Comparison of ENCODE assay signal across 11 cellular contexts in genomic region chr7:155509725-155510551, GRCh38. TPM values are rescaled to one million over a fixed set of nuclear protein-coding genes. Genes with fewer than 3 reads are reported as not detected.
DNase-seq lines count a peak whose midpoint lies in the region; ATAC-seq and TF ChIP-seq lines count a peak whose summit lies in the region.
"Had no signal": no experiment of that assay in that cellular context is flagged by ENCODE, and none has a peak within 500 bp of the region (broad histone marks: within the 10 kb centered on the region; RNA-seq: fewer than 3 reads in every experiment).

No MANE protein-coding gene starts in this region.

- CTCF ChIA-PET in activated CD4-positive, alpha-beta T cell treated with anti-CD3 and anti-CD28 coated beads, Interleukin-2, amount 10 ng/mL, durations not matched to agents 7 days and 5 days (lab: Charles Lee) = no interaction called here

- peaks cover 3% of the 10 kb centered on the region for H3K36me3 Mint-ChIP-seq in activated CD4-positive, alpha-beta T cell treated with anti-CD3 and anti-CD28 coated beads, Interleukin-2, amount 10 ng/mL, durations not matched to agents 7 days and 5 days (ENCODE audit: low read depth)
- H3K36me3 Mint-ChIP-seq in T-helper 2 cell treated with Interferon-gamma antibody and Interleukin-4, amounts not matched to agents 5 μg/mL and 100 μg/mL, for 36 hours (ENCODE audit: low read depth) = peaks cover 1% of the 10 kb centered on the region

- peak overlapping the region; percentile 25 for H3K27ac Mint-ChIP-seq in activated CD4-positive, alpha-beta T cell treated with anti-CD3 and anti-CD28 coated beads, Interleukin-2, amount 10 ng/mL, durations not matched to agents 7 days and 5 days
- H3K27ac Mint-ChIP-seq in T-helper 2 cell treated with Interferon-gamma antibody and Interleukin-4, amounts not matched to agents 5 μg/mL and 100 μg/mL, for 36 hours = peak overlapping the region; percentile 62

- ATAC-seq in gastrocnemius medialis = no peak
- ATAC-seq: left lung had no signal

- no peak overlapping the region for H2AFZ ChIP-seq in Karpas-422 (ENCODE audit: low read length)

- no peaks in the 10 kb centered on the region for H3K9me2 ChIP-seq in Karpas-422 (replicated peaks; ENCODE audit: insufficient read depth, low read length)

- POLR2A ChIA-PET in activated CD4-positive, alpha-beta T cell treated with anti-CD3 and anti-CD28 coated beads, Interleukin-2, amount 10 ng/mL, durations not matched to agents 7 days and 5 days (lab: Charles Lee) = no interaction called here

- H3K4me1 Mint-ChIP-seq in activated CD4-positive, alpha-beta T cell treated with anti-CD3 and anti-CD28 coated beads, Interleukin-2, amount 10 ng/mL, durations not matched to agents 7 days and 5 days = peaks cover 19% of the 10 kb centered on the region
- peaks cover 15% of the 10 kb centered on the region for H3K4me1 Mint-ChIP-seq in T-helper 2 cell treated with Interferon-gamma antibody and Interleukin-4, amounts not matched to agents 5 μg/mL and 100 μg/mL, for 36 hours (ENCODE audit: low read depth)

- H3K9ac ChIP-seq in iPS-15b (ENCODE audit: low read depth, low read length) (no peak overlapping the region), Karpas-422 (ENCODE audit: low read length) (no peak overlapping the region)

- no peaks in the 10 kb centered on the region for H3K79me2 ChIP-seq in Karpas-422 (ENCODE audit: low read length)

- H3K4me2 ChIP-seq in Karpas-422 (ENCODE audit: low read depth, low read length, poor library complexity, severe bottlenecking) = no peak overlapping the region

- H3K27me3 ChIP-seq in iPS-15b (ENCODE audit: control insufficient read depth, insufficient read depth, low read length) (peaks cover 94% of the 10 kb centered on the region), gastrocnemius medialis (peaks cover 70 to 81% (median 75%) of the 10 kb centered on the region in 3 donors), Karpas-422 (ENCODE audit: low read length) (no peaks in the 10 kb centered on the region)

- no peak for TF ChIP-seq POLR2A in gastrocnemius medialis (IDR thresholded peaks at IDR 0.05)

- peak overlapping the region; percentile 46 for H3K4me3 ChIP-seq in iPS-15b (ENCODE audit: low read depth, low read length)
- H3K4me3 ChIP-seq in gastrocnemius medialis = peak overlapping the region in 3 of 4 donors; percentile 10 to 38 (median 16)
- H3K4me3 ChIP-seq in Karpas-422 (ENCODE audit: low read length) = no peak overlapping the region
- H3K4me3 ChIP-seq: left lung had no signal

- H3K36me3 ChIP-seq in iPS-15b (ENCODE audit: control insufficient read depth, insufficient read depth, low read length) = no peaks in the 10 kb centered on the region
- H3K36me3 ChIP-seq in gastrocnemius medialis = no peaks in the 10 kb centered on the region
- H3K36me3 ChIP-seq in Karpas-422 (ENCODE audit: insufficient read depth, low read length) = no peaks in the 10 kb centered on the region
- H3K36me3 ChIP-seq: left lung had no signal

- H3K4me1 ChIP-seq in iPS-15b (ENCODE audit: control insufficient read depth, insufficient read depth, low read length) (peaks cover 6% of the 10 kb centered on the region), gastrocnemius medialis (no peaks in the 10 kb centered on the region), Karpas-422 (ENCODE audit: low read length) (no peaks in the 10 kb centered on the region)

- H3K27ac ChIP-seq in gastrocnemius medialis = no peak overlapping the region
- no peak overlapping the region for H3K27ac ChIP-seq in Karpas-422 (ENCODE audit: low read length)
- H3K27ac ChIP-seq: left lung had no signal

- intact Hi-C loops in gastrocnemius medialis (cut with DNase I; ENCODE audit: low total_unique reads) = no loop called here

- no peak for TF ChIP-seq CTCF in gastrocnemius medialis (IDR thresholded peaks at IDR 0.05 in 4 of 5, conservative IDR thresholded peaks at IDR 0.05 in 1 of 5)

- H4K20me1 ChIP-seq in Karpas-422 (ENCODE audit: insufficient read depth, low read depth, low read length) = no peaks in the 10 kb centered on the region

- DNase-seq in activated CD4-positive, alpha-beta T cell treated with anti-CD3 and anti-CD28 coated beads, Interleukin-2, amount 10 ng/mL, durations not matched to agents 7 days and 5 days = no peak
- no peak for DNase-seq in activated CD4-positive, alpha-beta T cell treated with anti-CD3 and anti-CD28 coated beads for 4 hours
- DNase-seq in T-helper 2 cell treated with Interferon-gamma antibody and Interleukin-4, amounts not matched to agents 5 μg/mL and 100 μg/mL, for 36 hours (ENCODE audit: low spot score) = no peak
- DNase-seq in gastrocnemius medialis (no peak), NCI-H1436 (lab: John Stamatoyannopoulos, UW) (no peak), inferior parietal cortex (ENCODE audit: extremely low spot score) (no peak), Karpas-422 (no peak)
- DNase-seq: effector memory CD4-positive, alpha-beta T cell; Kasumi-1 had no signal

- H3K9me3 ChIP-seq in iPS-15b (ENCODE audit: control insufficient read depth, insufficient read depth, low read length) (no peaks in the 10 kb centered on the region), gastrocnemius medialis (no peaks in the 10 kb centered on the region), Karpas-422 (ENCODE audit: low read length) (no peaks in the 10 kb centered on the region)
- H3K9me3 ChIP-seq: left lung had no signal

- in situ Hi-C loops in gastrocnemius medialis (cut with MboI; ENCODE audit: low sequenced_read_pairs in 4 of 4) = no loop called here

- peak overlapping the region; percentile 38 for H3K4me3 Mint-ChIP-seq in activated CD4-positive, alpha-beta T cell treated with anti-CD3 and anti-CD28 coated beads, Interleukin-2, amount 10 ng/mL, durations not matched to agents 7 days and 5 days
- peak overlapping the region; percentile 50 for H3K4me3 Mint-ChIP-seq in T-helper 2 cell treated with Interferon-gamma antibody and Interleukin-4, amounts not matched to agents 5 μg/mL and 100 μg/mL, for 36 hours

- H3K9me3 Mint-ChIP-seq in activated CD4-positive, alpha-beta T cell treated with anti-CD3 and anti-CD28 coated beads, Interleukin-2, amount 10 ng/mL, durations not matched to agents 7 days and 5 days = peaks cover 4% of the 10 kb centered on the region
- H3K9me3 Mint-ChIP-seq in T-helper 2 cell treated with Interferon-gamma antibody and Interleukin-4, amounts not matched to agents 5 μg/mL and 100 μg/mL, for 36 hours = no peaks in the 10 kb centered on the region

- peaks cover 80% of the 10 kb centered on the region for H3K27me3 Mint-ChIP-seq in activated CD4-positive, alpha-beta T cell treated with anti-CD3 and anti-CD28 coated beads, Interleukin-2, amount 10 ng/mL, durations not matched to agents 7 days and 5 days
- H3K27me3 Mint-ChIP-seq in T-helper 2 cell treated with Interferon-gamma antibody and Interleukin-4, amounts not matched to agents 5 μg/mL and 100 μg/mL, for 36 hours (ENCODE audit: low read depth) = peaks cover 85% of the 10 kb centered on the region

RNA-seq across cellular contexts. Expression of gene CNPY1, which starts 36.4 kb away (rescaled TPM):
- total RNA-seq in activated CD4-positive, alpha-beta T cell treated with anti-CD3 and anti-CD28 coated beads, Interleukin-2, amount 10 ng/mL, durations not matched to agents 7 days and 5 days = not detected
- under 1 TPM in 1 of 4 donors, not detected in 3; 0.25 TPM for total RNA-seq in gastrocnemius medialis
- not detected in 2 replicates for total RNA-seq in Karpas-422 (2014; rRNA removed; shearing (Covaris generic); ENCODE audit: low replicate concordance)
- total RNA-seq: left lung had no signal

RNA-seq across cellular contexts. Expression of gene EN2, which starts 52.0 kb away (rescaled TPM):
- not detected for total RNA-seq in activated CD4-positive, alpha-beta T cell treated with anti-CD3 and anti-CD28 coated beads, Interleukin-2, amount 10 ng/mL, durations not matched to agents 7 days and 5 days
- total RNA-seq in gastrocnemius medialis = 1 to 10 TPM in 1 of 4 donors, under 1 TPM in 3; 0.31 to 1.2 (median 0.65) TPM
- total RNA-seq in Karpas-422 (2014; rRNA removed; shearing (Covaris generic); ENCODE audit: low replicate concordance) = not detected in 2 replicates
- total RNA-seq: left lung had no signal
